In the genomic region with DNA sequence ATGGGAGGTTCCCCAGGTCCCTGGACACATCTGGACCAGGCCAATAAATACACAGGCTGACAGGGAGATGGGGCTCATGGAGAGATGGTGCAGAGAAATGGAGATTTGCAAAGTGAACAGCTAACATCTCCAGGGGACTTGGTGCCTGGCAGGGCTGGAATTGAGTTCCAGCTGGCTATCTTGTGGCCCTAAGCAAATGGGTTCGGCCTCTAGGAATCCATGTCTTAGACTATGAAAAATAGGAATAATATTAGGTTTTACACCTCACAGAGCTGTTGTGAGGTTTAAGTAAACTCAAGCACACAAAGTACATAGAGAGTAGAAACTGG, we compare ENCODE assay signal across 16 cellular contexts.
"Had no signal": no experiment of that assay in that cellular context is flagged by ENCODE, and none has a peak within 500 bp of the region (broad histone marks: within the 10 kb centered on the region; RNA-seq: fewer than 3 reads in every experiment).

No MANE protein-coding gene starts in this region.

- H3K36me3 ChIP-seq: gastrocnemius medialis, heart right ventricle, right atrium auricular region, thoracic aorta had no signal

- H3K27ac Mint-ChIP-seq: activated naive CD4-positive, alpha-beta T cell treated with anti-CD3 and anti-CD28 coated beads, Interleukin-2, amount 50 U/mL, for 72 hours; activated T-helper 1 cell treated with anti-CD3 and anti-CD28 coated beads, Interleukin-12 subunit alpha, Interleukin-12 subunit beta, Interleukin-2, Interleukin-4 antibody, amounts not matched to agents 30 ng/mL and 10 ng/mL and 1 ng/mL, durations not matched to agents 14 hours and 24 hours and 36 hours; nephron progenitor cell; progenitor cell of endocrine pancreas; stimulated activated naive CD8-positive, alpha-beta T cell treated with anti-CD3 and anti-CD28 coated beads, Interleukin-15, Interleukin-2, amounts not matched to agents 100 ng/mL and 50 ng/mL, for 24 hours had no signal

- H3K36me3 Mint-ChIP-seq: activated naive CD4-positive, alpha-beta T cell treated with anti-CD3 and anti-CD28 coated beads, Interleukin-2, amount 50 U/mL, for 72 hours had no signal

- H3K4me3 ChIP-seq: body of pancreas, gastrocnemius medialis, heart right ventricle, right atrium auricular region, thoracic aorta had no signal

- H3K4me1 ChIP-seq: body of pancreas, gastrocnemius medialis had no signal

- H3K27me3 Mint-ChIP-seq: progenitor cell of endocrine pancreas; stimulated activated naive CD8-positive, alpha-beta T cell treated with anti-CD3 and anti-CD28 coated beads, Interleukin-15, Interleukin-2, amounts not matched to agents 100 ng/mL and 50 ng/mL, for 24 hours had no signal

- DNase-seq: activated CD4-positive, alpha-beta T cell treated with anti-CD3 and anti-CD28 coated beads, Interleukin-2, amount 50 U/mL, for 48 hours; activated gamma-delta T cell treated with Interleukin-2 at 50 U/mL for 16 hours; amniotic stem cell; body of pancreas; erythroblast; gastrocnemius medialis; heart right ventricle; stimulated activated CD4-positive, alpha-beta T cell treated with anti-CD3 and anti-CD28 coated beads, Interleukin-2, amount 100 ng/mL, for 24 hours had no signal

- H3K27ac ChIP-seq: body of pancreas, gastrocnemius medialis, right atrium auricular region, thoracic aorta had no signal

- ATAC-seq: activated naive CD4-positive, alpha-beta T cell treated with anti-CD3 and anti-CD28 coated beads, Interleukin-2, amount 50 U/mL, for 72 hours; body of pancreas; gastrocnemius medialis had no signal

- H3K9me3 ChIP-seq: body of pancreas, gastrocnemius medialis, heart right ventricle, right atrium auricular region, thoracic aorta had no signal

- H3K9me3 Mint-ChIP-seq: activated T-helper 1 cell treated with anti-CD3 and anti-CD28 coated beads, Interleukin-12 subunit alpha, Interleukin-12 subunit beta, Interleukin-2, Interleukin-4 antibody, amounts not matched to agents 30 ng/mL and 10 ng/mL and 1 ng/mL, durations not matched to agents 14 hours and 24 hours and 36 hours; nephron progenitor cell; stimulated activated naive CD8-positive, alpha-beta T cell treated with anti-CD3 and anti-CD28 coated beads, Interleukin-15, Interleukin-2, amounts not matched to agents 100 ng/mL and 50 ng/mL, for 24 hours had no signal

- H3K4me3 Mint-ChIP-seq: activated T-helper 1 cell treated with anti-CD3 and anti-CD28 coated beads, Interleukin-12 subunit alpha, Interleukin-12 subunit beta, Interleukin-2, Interleukin-4 antibody, amounts not matched to agents 30 ng/mL and 10 ng/mL and 1 ng/mL, durations not matched to agents 14 hours and 24 hours and 36 hours; nephron progenitor cell; stimulated activated naive CD8-positive, alpha-beta T cell treated with anti-CD3 and anti-CD28 coated beads, Interleukin-15, Interleukin-2, amounts not matched to agents 100 ng/mL and 50 ng/mL, for 24 hours had no signal

- H3K27me3 ChIP-seq: body of pancreas, dorsolateral prefrontal cortex, gastrocnemius medialis, heart right ventricle, right atrium auricular region had no signal
